8 cellular contexts compared by ENCODE assay signal in genomic region chr7:30026229-30027064, GRCh38. TPM values are rescaled to one million over a fixed set of nuclear protein-coding genes. Genes with fewer than 3 reads are reported as not detected.
DNase-seq lines count a peak whose midpoint lies in the region; TF ChIP-seq lines count a peak whose summit lies in the region.

Gene FKBP14 (minus strand): TSS chr7:30026702. CDS start chr7:30026508, 194 bp downstream.

- H3K9ac ChIP-seq in ES-I3 (ENCODE audit: low read depth, low read length) (peak within 1 kb of the TSS; percentile 78), Loucy (ENCODE audit: low read depth, low read length, poor library complexity, severe bottlenecking) (peak within 1 kb of the TSS; percentile 80)

- H3K79me2 ChIP-seq in Loucy (ENCODE audit: insufficient read depth, low read length), result peaks cover 64% of the 10 kb centered on the region

- peaks cover 13% of the 10 kb centered on the region for H4K20me1 ChIP-seq in Loucy (ENCODE audit: insufficient read depth, low read length, poor library complexity, severe bottlenecking)

- H3K4me1 ChIP-seq in ES-I3 (ENCODE audit: insufficient read depth, low read length), result peaks cover 9% of the 10 kb centered on the region
- peaks cover 59% of the 10 kb centered on the region for H3K4me1 ChIP-seq in Loucy (ENCODE audit: insufficient read depth, low read length, poor library complexity, severe bottlenecking)

- H3K27me3 Mint-ChIP-seq in nephron progenitor cell (ENCODE audit: low read depth, poor library complexity), result no peaks in the 10 kb centered on the region
- H3K27me3 Mint-ChIP-seq in stimulated activated naive CD8-positive, alpha-beta T cell treated with anti-CD3 and anti-CD28 coated beads, Interleukin-15, Interleukin-2, amounts not matched to agents 100 ng/mL and 50 ng/mL, for 24 hours, result no peaks in the 10 kb centered on the region

- H2AFZ ChIP-seq in Loucy (ENCODE audit: low read length), result peak within 1 kb of the TSS; percentile 94

- H3K4me1 Mint-ChIP-seq in nephron progenitor cell, result peaks cover 39% of the 10 kb centered on the region
- peaks cover 39% of the 10 kb centered on the region for H3K4me1 Mint-ChIP-seq in stimulated activated naive CD8-positive, alpha-beta T cell treated with anti-CD3 and anti-CD28 coated beads, Interleukin-15, Interleukin-2, amounts not matched to agents 100 ng/mL and 50 ng/mL, for 24 hours (ENCODE audit: low read depth)

- H3K9me3 Mint-ChIP-seq in nephron progenitor cell, result no peaks in the 10 kb centered on the region
- H3K9me3 Mint-ChIP-seq in stimulated activated naive CD8-positive, alpha-beta T cell treated with anti-CD3 and anti-CD28 coated beads, Interleukin-15, Interleukin-2, amounts not matched to agents 100 ng/mL and 50 ng/mL, for 24 hours, result no peaks in the 10 kb centered on the region

- no peaks in the 10 kb centered on the region for H3F3A ChIP-seq in Loucy (ENCODE audit: low read depth)

- no peaks in the 10 kb centered on the region for H3K27me3 ChIP-seq in H7 (ENCODE audit: control insufficient read depth, insufficient read depth, low read length)
- no peaks in the 10 kb centered on the region for H3K27me3 ChIP-seq in Loucy (ENCODE audit: insufficient read depth, low read length, poor library complexity, severe bottlenecking)

- H3K27ac Mint-ChIP-seq in nephron progenitor cell, result peak within 1 kb of the TSS; percentile 97
- H3K27ac Mint-ChIP-seq in stimulated activated naive CD8-positive, alpha-beta T cell treated with anti-CD3 and anti-CD28 coated beads, Interleukin-15, Interleukin-2, amounts not matched to agents 100 ng/mL and 50 ng/mL, for 24 hours, result peak within 1 kb of the TSS; percentile 89

- H3K9me3 ChIP-seq in ES-I3 (ENCODE audit: control insufficient read depth, insufficient read depth, low read length) (no peaks in the 10 kb centered on the region), Loucy (ENCODE audit: insufficient read depth, low read depth, low read length) (no peaks in the 10 kb centered on the region)

- peaks cover 22% of the 10 kb centered on the region for H3K36me3 Mint-ChIP-seq in nephron progenitor cell (ENCODE audit: low read depth)
- H3K36me3 Mint-ChIP-seq in stimulated activated naive CD8-positive, alpha-beta T cell treated with anti-CD3 and anti-CD28 coated beads, Interleukin-15, Interleukin-2, amounts not matched to agents 100 ng/mL and 50 ng/mL, for 24 hours (ENCODE audit: low read depth), result no peaks in the 10 kb centered on the region

- DNase-seq in H7 (peak; percentile 90), SHP77 treated with DMSO at 0.1 percent for 48 hours (lab: John Stamatoyannopoulos, UW) (peak; percentile 100), activated gamma-delta T cell treated with Interleukin-2 at 50 U/mL for 16 hours (peak; percentile 91), fibroblast of villous mesenchyme (ENCODE audit: low read depth) (peak; percentile 100), nephron progenitor cell (peak; percentile 92)

- TF ChIP-seq CTCF in Loucy (conservative IDR thresholded peaks at IDR 0.05; ENCODE audit: low read length), result no peak
- no peak for TF ChIP-seq CTCF in fibroblast of villous mesenchyme (IDR thresholded peaks at IDR 0.05; ENCODE audit: insufficient read depth, low read depth, low read length)
- no peak for TF ChIP-seq CTCF in nephron progenitor cell (IDR thresholded peaks at IDR 0.05)

- no peaks in the 10 kb centered on the region for H3K36me3 ChIP-seq in ES-I3 (ENCODE audit: insufficient read depth, low read length)
- no peaks in the 10 kb centered on the region for H3K36me3 ChIP-seq in H7 (replicated peaks; ENCODE audit: control insufficient read depth, insufficient read depth, low read length)
- H3K36me3 ChIP-seq in Loucy (ENCODE audit: insufficient read depth, low read length), result no peaks in the 10 kb centered on the region

- H3K4me3 Mint-ChIP-seq in nephron progenitor cell, result peak within 1 kb of the TSS; percentile 94
- no peak within 1 kb of the TSS for H3K4me3 Mint-ChIP-seq in stimulated activated naive CD8-positive, alpha-beta T cell treated with anti-CD3 and anti-CD28 coated beads, Interleukin-15, Interleukin-2, amounts not matched to agents 100 ng/mL and 50 ng/mL, for 24 hours

- peak within 1 kb of the TSS; percentile 99 for H3K4me2 ChIP-seq in Loucy (ENCODE audit: low read depth, low read length, poor library complexity, severe bottlenecking)

- no peaks in the 10 kb centered on the region for H3K9me2 ChIP-seq in Loucy (replicated peaks; ENCODE audit: low read depth, low read length)

- H3K4me3 ChIP-seq in H7 (ENCODE audit: insufficient read depth, low read depth, low read length) (peak within 1 kb of the TSS; percentile 79), Loucy (ENCODE audit: low read length, poor library complexity, severe bottlenecking) (peak within 1 kb of the TSS; percentile 85), fibroblast of villous mesenchyme (ENCODE audit: low read depth, low read length) (peak within 1 kb of the TSS; percentile 81)

RNA-seq across cellular contexts. Expression of gene FKBP14, which starts in this region (rescaled TPM):
- 12.5 and 15.3 TPM in 2 replicates for total RNA-seq in H7 (2014; rRNA removed; shearing (Covaris generic))
- total RNA-seq in fibroblast of villous mesenchyme, result 47.0 and 66.9 TPM in 2 replicates

Comparison
In these comparisons a context has a peak if more than half of its experiments do, and no peak if none do; other contexts are left out.
1. Peak in every context shown above with its lines: DNase-seq and H3K4me3 ChIP-seq.